ENCODE assay signal across 1 cellular context in the genomic region with DNA sequence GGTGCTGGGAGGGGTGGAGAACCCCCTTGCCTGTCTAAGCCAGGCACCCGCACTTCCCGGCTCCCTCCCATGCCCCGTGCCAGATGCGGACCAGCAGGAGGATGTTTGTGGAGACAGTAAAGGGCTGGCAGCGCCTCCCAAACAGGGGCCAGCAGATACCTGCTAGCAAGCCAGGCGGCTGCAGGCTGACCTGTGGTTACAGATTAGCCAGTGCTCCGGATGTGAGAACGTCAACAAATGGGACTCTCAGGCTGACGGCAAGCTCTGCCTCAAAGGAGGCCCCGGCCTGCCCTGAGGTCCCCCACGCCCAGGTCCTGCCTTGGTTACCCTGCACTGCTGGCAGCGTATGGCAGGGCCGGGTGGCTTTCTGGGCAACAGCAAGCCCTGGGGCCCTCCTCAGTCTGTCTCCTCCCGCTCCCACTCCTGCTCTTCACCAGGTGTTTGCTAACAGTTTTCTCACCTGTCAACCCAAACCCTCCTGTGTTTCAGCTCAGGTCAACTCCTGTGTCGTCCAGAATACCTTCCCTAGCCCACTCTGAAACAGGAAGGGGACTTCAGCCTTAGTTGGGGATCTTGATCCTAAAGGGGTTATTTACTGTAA.
A peak's percentile ranks its signal among the peaks of the same experiment; 100 is the strongest.
TF ChIP-seq lines count a peak whose summit lies in the region.

No MANE protein-coding gene starts in this region.

TF ChIP-seq in K562, 482 proteins besides CTCF, POLR2A, EP300 and RAD21 (continued from another document and continues in another):
- TF ChIP-seq POLR2G (IDR thresholded peaks at IDR 0.05; ENCODE audit: low read depth, low read length): 0 out of 2 replicates have a peak, but pooled peaks have one; percentile 22
- TF ChIP-seq SMAD4 (CRISPR knock-in tag; conservative IDR thresholded peaks at IDR 0.05): peak; percentile 77
- TF ChIP-seq JUND (IDR thresholded peaks at IDR 0.05; ENCODE audit: borderline replicate concordance, low read depth, low read length): 0 out of 2 replicates have a peak, but pooled peaks have one; percentile 18
- peak; percentile 26; the same call in 1 of the 3 replicates for TF ChIP-seq JUND (tag; IDR thresholded peaks at IDR 0.05; ENCODE audit: borderline replicate concordance, low read depth, low read length)
- TF ChIP-seq, protein P1, sequence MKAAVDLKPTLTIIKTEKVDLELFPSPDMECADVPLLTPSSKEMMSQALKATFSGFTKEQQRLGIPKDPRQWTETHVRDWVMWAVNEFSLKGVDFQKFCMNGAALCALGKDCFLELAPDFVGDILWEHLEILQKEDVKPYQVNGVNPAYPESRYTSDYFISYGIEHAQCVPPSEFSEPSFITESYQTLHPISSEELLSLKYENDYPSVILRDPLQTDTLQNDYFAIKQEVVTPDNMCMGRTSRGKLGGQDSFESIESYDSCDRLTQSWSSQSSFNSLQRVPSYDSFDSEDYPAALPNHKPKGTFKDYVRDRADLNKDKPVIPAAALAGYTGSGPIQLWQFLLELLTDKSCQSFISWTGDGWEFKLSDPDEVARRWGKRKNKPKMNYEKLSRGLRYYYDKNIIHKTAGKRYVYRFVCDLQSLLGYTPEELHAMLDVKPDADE (conservative IDR thresholded peaks at IDR 0.05; ENCODE audit: control insufficient read depth, low read depth, low read length): peak; percentile 62; the same call in 1 of the 2 replicates
- TF ChIP-seq, protein P2, sequence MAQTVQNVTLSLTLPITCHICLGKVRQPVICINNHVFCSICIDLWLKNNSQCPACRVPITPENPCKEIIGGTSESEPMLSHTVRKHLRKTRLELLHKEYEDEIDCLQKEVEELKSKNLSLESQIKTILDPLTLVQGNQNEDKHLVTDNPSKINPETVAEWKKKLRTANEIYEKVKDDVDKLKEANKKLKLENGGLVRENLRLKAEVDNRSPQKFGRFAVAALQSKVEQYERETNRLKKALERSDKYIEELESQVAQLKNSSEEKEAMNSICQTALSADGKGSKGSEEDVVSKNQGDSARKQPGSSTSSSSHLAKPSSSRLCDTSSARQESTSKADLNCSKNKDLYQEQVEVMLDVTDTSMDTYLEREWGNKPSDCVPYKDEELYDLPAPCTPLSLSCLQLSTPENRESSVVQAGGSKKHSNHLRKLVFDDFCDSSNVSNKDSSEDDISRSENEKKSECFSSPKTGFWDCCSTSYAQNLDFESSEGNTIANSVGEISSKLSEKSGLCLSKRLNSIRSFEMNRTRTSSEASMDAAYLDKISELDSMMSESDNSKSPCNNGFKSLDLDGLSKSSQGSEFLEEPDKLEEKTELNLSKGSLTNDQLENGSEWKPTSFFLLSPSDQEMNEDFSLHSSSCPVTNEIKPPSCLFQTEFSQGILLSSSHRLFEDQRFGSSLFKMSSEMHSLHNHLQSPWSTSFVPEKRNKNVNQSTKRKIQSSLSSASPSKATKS (CRISPR knock-in tag; IDR thresholded peaks at IDR 0.05): no peak
- TF ChIP-seq, protein P3, sequence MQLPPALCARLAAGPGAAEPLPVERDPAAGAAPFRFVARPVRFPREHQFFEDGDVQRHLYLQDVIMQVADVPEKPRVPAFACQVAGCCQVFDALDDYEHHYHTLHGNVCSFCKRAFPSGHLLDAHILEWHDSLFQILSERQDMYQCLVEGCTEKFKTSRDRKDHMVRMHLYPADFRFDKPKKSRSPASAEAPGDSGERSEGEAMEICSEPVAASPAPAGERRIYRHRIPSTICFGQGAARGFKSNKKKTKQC (CRISPR knock-in tag; IDR thresholded peaks at IDR 0.05): no peak
- peak; percentile 64 for TF ChIP-seq DPF2 (IDR thresholded peaks at IDR 0.05)
- no peak for TF ChIP-seq SRSF1 (IDR thresholded peaks at IDR 0.05; ENCODE audit: low read depth, low read length)
- peak in 1 of 2 experiments; percentile 71; a peak in 1 of 4 replicates for TF ChIP-seq RCOR1 (IDR thresholded peaks at IDR 0.05; ENCODE audit: borderline replicate concordance in 1 of 2, low read depth in 2 of 2, low read length in 2 of 2)
- TF ChIP-seq, protein P4, sequence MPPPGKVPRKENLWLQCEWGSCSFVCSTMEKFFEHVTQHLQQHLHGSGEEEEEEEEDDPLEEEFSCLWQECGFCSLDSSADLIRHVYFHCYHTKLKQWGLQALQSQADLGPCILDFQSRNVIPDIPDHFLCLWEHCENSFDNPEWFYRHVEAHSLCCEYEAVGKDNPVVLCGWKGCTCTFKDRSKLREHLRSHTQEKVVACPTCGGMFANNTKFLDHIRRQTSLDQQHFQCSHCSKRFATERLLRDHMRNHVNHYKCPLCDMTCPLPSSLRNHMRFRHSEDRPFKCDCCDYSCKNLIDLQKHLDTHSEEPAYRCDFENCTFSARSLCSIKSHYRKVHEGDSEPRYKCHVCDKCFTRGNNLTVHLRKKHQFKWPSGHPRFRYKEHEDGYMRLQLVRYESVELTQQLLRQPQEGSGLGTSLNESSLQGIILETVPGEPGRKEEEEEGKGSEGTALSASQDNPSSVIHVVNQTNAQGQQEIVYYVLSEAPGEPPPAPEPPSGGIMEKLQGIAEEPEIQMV (tag; conservative IDR thresholded peaks at IDR 0.05; ENCODE audit: low read depth): no peak
- peak; percentile 47; the same call in 1 of the 2 replicates for TF ChIP-seq CREM (IDR thresholded peaks at IDR 0.05; ENCODE audit: low read depth)
- TF ChIP-seq PHF8 (IDR thresholded peaks at IDR 0.05; ENCODE audit: borderline replicate concordance, low read length): no peak
- 0 out of 2 replicates have a peak, but pooled peaks have one; percentile 60 for TF ChIP-seq SMARCA4 (IDR thresholded peaks at IDR 0.05)
- TF ChIP-seq ZNF699 (CRISPR knock-in tag; IDR thresholded peaks at IDR 0.05; ENCODE audit: insufficient replicate concordance): no peak
- peak; percentile 41 for TF ChIP-seq CXXC5 (CRISPR knock-in tag; IDR thresholded peaks at IDR 0.05)
- TF ChIP-seq PHF21A (IDR thresholded peaks at IDR 0.05; ENCODE audit: borderline replicate concordance, low read depth): no peak
- TF ChIP-seq, protein P5, sequence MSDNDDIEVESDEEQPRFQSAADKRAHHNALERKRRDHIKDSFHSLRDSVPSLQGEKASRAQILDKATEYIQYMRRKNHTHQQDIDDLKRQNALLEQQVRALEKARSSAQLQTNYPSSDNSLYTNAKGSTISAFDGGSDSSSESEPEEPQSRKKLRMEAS (CRISPR knock-in tag; IDR thresholded peaks at IDR 0.05): 0 out of 2 replicates have a peak, but pooled peaks have one; percentile 28
- peak; percentile 63 for TF ChIP-seq NCOR1 (IDR thresholded peaks at IDR 0.05)
- peak; percentile 65 for TF ChIP-seq TAL1 (IDR thresholded peaks at IDR 0.05)
- TF ChIP-seq, protein P6, sequence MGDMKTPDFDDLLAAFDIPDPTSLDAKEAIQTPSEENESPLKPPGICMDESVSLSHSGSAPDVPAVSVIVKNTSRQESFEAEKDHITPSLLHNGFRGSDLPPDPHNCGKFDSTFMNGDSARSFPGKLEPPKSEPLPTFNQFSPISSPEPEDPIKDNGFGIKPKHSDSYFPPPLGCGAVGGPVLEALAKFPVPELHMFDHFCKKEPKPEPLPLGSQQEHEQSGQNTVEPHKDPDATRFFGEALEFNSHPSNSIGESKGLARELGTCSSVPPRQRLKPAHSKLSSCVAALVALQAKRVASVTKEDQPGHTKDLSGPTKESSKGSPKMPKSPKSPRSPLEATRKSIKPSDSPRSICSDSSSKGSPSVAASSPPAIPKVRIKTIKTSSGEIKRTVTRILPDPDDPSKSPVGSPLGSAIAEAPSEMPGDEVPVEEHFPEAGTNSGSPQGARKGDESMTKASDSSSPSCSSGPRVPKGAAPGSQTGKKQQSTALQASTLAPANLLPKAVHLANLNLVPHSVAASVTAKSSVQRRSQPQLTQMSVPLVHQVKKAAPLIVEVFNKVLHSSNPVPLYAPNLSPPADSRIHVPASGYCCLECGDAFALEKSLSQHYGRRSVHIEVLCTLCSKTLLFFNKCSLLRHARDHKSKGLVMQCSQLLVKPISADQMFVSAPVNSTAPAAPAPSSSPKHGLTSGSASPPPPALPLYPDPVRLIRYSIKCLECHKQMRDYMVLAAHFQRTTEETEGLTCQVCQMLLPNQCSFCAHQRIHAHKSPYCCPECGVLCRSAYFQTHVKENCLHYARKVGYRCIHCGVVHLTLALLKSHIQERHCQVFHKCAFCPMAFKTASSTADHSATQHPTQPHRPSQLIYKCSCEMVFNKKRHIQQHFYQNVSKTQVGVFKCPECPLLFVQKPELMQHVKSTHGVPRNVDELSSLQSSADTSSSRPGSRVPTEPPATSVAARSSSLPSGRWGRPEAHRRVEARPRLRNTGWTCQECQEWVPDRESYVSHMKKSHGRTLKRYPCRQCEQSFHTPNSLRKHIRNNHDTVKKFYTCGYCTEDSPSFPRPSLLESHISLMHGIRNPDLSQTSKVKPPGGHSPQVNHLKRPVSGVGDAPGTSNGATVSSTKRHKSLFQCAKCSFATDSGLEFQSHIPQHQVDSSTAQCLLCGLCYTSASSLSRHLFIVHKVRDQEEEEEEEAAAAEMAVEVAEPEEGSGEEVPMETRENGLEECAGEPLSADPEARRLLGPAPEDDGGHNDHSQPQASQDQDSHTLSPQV (IDR thresholded peaks at IDR 0.05): peak; percentile 74; the same call in 1 of the 2 replicates
- TF ChIP-seq NFIC (IDR thresholded peaks at IDR 0.05): peak; percentile 26; the same call in 1 of the 2 replicates
- TF ChIP-seq ZFP36 (IDR thresholded peaks at IDR 0.05; ENCODE audit: low read depth, low read length, partially characterized antibody): peak; percentile 40
- TF ChIP-seq NBN (IDR thresholded peaks at IDR 0.05; ENCODE audit: low read depth): no peak
- TF ChIP-seq, protein P7, sequence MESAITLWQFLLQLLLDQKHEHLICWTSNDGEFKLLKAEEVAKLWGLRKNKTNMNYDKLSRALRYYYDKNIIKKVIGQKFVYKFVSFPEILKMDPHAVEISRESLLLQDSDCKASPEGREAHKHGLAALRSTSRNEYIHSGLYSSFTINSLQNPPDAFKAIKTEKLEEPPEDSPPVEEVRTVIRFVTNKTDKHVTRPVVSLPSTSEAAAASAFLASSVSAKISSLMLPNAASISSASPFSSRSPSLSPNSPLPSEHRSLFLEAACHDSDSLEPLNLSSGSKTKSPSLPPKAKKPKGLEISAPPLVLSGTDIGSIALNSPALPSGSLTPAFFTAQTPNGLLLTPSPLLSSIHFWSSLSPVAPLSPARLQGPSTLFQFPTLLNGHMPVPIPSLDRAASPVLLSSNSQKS (CRISPR knock-in tag; IDR thresholded peaks at IDR 0.05): no peak
- no peak for TF ChIP-seq POU5F1 (IDR thresholded peaks at IDR 0.05; ENCODE audit: borderline replicate concordance, low read depth, low read length, partially characterized antibody)
- peak; percentile 79 for TF ChIP-seq ARID1B (IDR thresholded peaks at IDR 0.05)
- peak; percentile 31; the same call in 1 of the 2 replicates for TF ChIP-seq ESRRA (IDR thresholded peaks at IDR 0.05; ENCODE audit: borderline replicate concordance, low read depth)
- TF ChIP-seq ATF7 (IDR thresholded peaks at IDR 0.05): 0 out of 2 replicates have a peak, but pooled peaks have one; percentile 32
- TF ChIP-seq SAFB2 (IDR thresholded peaks at IDR 0.05; ENCODE audit: borderline replicate concordance, low read depth, low read length, severe bottlenecking): no peak
- TF ChIP-seq STAT5A (IDR thresholded peaks at IDR 0.05; ENCODE audit: borderline replicate concordance, low read length): peak; percentile 26; the same call in 1 of the 2 replicates
- peak in 1 of 2 experiments; percentile 50; a peak in 1 of 3 replicates for TF ChIP-seq CBX3 (IDR thresholded peaks at IDR 0.05; ENCODE audit: borderline replicate concordance in 1 of 2, low read length in 2 of 2)
- TF ChIP-seq TRIM24 (IDR thresholded peaks at IDR 0.05): no peak
- TF ChIP-seq ZEB2 (IDR thresholded peaks at IDR 0.05): peak; percentile 40; the same call in 1 of the 2 replicates
- TF ChIP-seq ETV5 (CRISPR knock-in tag; IDR thresholded peaks at IDR 0.05; ENCODE audit: low read depth): peak; percentile 97
- TF ChIP-seq, protein P8, sequence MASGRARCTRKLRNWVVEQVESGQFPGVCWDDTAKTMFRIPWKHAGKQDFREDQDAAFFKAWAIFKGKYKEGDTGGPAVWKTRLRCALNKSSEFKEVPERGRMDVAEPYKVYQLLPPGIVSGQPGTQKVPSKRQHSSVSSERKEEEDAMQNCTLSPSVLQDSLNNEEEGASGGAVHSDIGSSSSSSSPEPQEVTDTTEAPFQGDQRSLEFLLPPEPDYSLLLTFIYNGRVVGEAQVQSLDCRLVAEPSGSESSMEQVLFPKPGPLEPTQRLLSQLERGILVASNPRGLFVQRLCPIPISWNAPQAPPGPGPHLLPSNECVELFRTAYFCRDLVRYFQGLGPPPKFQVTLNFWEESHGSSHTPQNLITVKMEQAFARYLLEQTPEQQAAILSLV (tag; IDR thresholded peaks at IDR 0.05): no peak
- TF ChIP-seq MAZ (CRISPR knock-in tag; conservative IDR thresholded peaks at IDR 0.05 in 1 of 2, IDR thresholded peaks at IDR 0.05 in 1 of 2): 0 out of 4 replicates have a peak, but pooled peaks of 1 of the 2 experiments have one; percentile 13
- 0 out of 2 replicates have a peak, but pooled peaks have one; percentile 34 for TF ChIP-seq RBFOX2 (IDR thresholded peaks at IDR 0.05; ENCODE audit: low read depth, low read length)
- no peak for TF ChIP-seq ZKSCAN3 (CRISPR knock-in tag; IDR thresholded peaks at IDR 0.05)
- TF ChIP-seq ZBTB7A (IDR thresholded peaks at IDR 0.05; ENCODE audit: borderline replicate concordance, control insufficient read depth, low read depth, low read length): peak; percentile 40; the same call in 1 of the 2 replicates
